Comparison of ENCODE assay signal across 8 cellular contexts in the genomic region with DNA sequence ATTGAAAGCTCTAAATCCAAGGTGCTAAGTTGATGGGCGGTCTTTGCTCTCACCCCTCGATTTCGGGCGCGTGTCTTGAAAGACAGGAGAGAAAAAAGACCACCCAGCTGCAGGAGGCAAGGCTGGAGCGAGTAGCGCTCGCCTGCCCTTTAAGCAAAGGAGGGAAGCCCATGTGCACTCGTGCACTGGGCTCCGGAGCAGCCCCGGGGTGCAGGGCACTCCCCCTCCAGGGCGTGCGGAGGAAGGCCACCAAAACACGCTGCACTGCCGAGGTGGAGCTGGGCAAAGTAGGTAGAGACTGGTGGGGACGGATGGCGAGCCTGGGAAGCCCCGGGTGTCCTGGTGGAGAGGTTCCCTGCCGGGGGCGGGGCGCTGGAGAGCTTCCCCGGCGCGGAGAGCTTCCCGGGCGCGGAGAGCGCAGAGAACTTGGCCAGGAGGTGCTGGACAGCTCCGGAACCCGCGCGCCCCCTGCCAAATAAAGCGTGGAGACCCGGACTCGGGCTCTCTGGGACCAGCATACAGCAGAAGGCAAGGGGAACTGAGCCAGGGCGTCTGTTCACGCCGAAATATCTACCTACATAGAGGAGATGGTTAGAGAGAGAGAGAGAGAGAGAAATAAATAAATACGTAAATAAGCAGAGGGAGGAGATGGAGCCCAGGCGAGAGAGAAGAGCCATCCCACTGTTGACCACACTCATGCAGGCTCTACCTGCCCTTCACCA. TPM values are rescaled to one million over a fixed set of nuclear protein-coding genes. Genes with fewer than 3 reads are reported as not detected.
A peak's percentile ranks its signal among the peaks of the same experiment; 100 is the strongest.
DNase-seq lines count a peak whose midpoint lies in the region; ATAC-seq and TF ChIP-seq lines count a peak whose summit lies in the region.

No MANE protein-coding gene starts in this region.

- H3K4me3 Mint-ChIP-seq in activated naive CD8-positive, alpha-beta T cell, result peak overlapping the region; percentile 99

- H3K4me3 ChIP-seq in OCI-LY1 (ENCODE audit: low read depth, low read length, poor library complexity, severe bottlenecking), result peak overlapping the region; percentile 66
- H3K4me3 ChIP-seq in heart left ventricle, result peak overlapping the region; percentile 19 to 63 (median 52)
- peak overlapping the region; percentile 34 to 41 for H3K4me3 ChIP-seq in prostate gland

- H3K27me3 ChIP-seq in OCI-LY1 (ENCODE audit: insufficient read depth, low read length), result no peaks in the 10 kb centered on the region
- H3K27me3 ChIP-seq in heart left ventricle, result peaks cover 0 to 69% (median 33%) of the 10 kb centered on the region in 9 donors
- no peaks in the 10 kb centered on the region for H3K27me3 ChIP-seq in prostate gland (replicated peaks; ENCODE audit: insufficient read depth)

- H3K4me1 Mint-ChIP-seq in activated naive CD8-positive, alpha-beta T cell (ENCODE audit: low read depth), result peaks cover 32% of the 10 kb centered on the region

- 1 to 3% (median 2%) methylated on average over 36 to 40 of the region's 40 CpGs for WGBS in heart left ventricle, 4 donors
- 1% methylated on average over 40 of the region's 40 CpGs for WGBS in prostate gland

- no peak overlapping the region for H2AFZ ChIP-seq in OCI-LY1 (ENCODE audit: low read length)

- peaks cover 12% of the 10 kb centered on the region for H3K36me3 Mint-ChIP-seq in activated naive CD8-positive, alpha-beta T cell

- TF ChIP-seq CTCF in OCI-LY1 (IDR thresholded peaks at IDR 0.05; ENCODE audit: low read length) (peak; percentile 15; the same call in 1 of the 2 replicates), heart left ventricle (IDR thresholded peaks at IDR 0.05) (peak in 1 of 12 donors; percentile 4), prostate gland (IDR thresholded peaks at IDR 0.05) (no peak)

- no peaks in the 10 kb centered on the region for H3K27me3 Mint-ChIP-seq in activated naive CD8-positive, alpha-beta T cell

- no peaks in the 10 kb centered on the region for H3K36me3 ChIP-seq in OCI-LY1 (ENCODE audit: insufficient read depth, low read length)
- H3K36me3 ChIP-seq in heart left ventricle, result no peaks in the 10 kb centered on the region
- H3K36me3 ChIP-seq in prostate gland, result no peaks in the 10 kb centered on the region

- intact Hi-C loops in heart left ventricle (cut with DNase I) (no loop called here), prostate gland (cut with DNase I) (no loop called here)

- H3K4me1 ChIP-seq in OCI-LY1 (ENCODE audit: insufficient read depth, low read length, severe bottlenecking) (peaks cover 23% of the 10 kb centered on the region), heart left ventricle (peaks cover 0 to 24% (median 13%) of the 10 kb centered on the region in 12 donors), prostate gland (replicated peaks) (no peaks in the 10 kb centered on the region)

- H3K9ac ChIP-seq in OCI-LY1 (ENCODE audit: low read length), result peak overlapping the region; percentile 64; the same call in 1 of the 2 replicates

- H3K27ac Mint-ChIP-seq in activated naive CD8-positive, alpha-beta T cell, result peak overlapping the region; percentile 77

- peaks cover 31% of the 10 kb centered on the region for H3K9me3 Mint-ChIP-seq in activated naive CD8-positive, alpha-beta T cell (ENCODE audit: low read depth)

- no peaks in the 10 kb centered on the region for H4K20me1 ChIP-seq in OCI-LY1 (ENCODE audit: insufficient read depth, low read length)

- DNase-seq in DMS 273 treated with DMSO at 0.1 percent for 48 hours (lab: John Stamatoyannopoulos, UW) (peak; percentile 55), heart left ventricle (peak in 1 of 5 donors; percentile 64), prostate gland (ENCODE audit: low spot score) (no peak), kidney glomerular epithelial cell (lab: John Stamatoyannopoulos, UW) (no peak)

- no peaks in the 10 kb centered on the region for H3K9me2 ChIP-seq in OCI-LY1 (ENCODE audit: low read depth, low read length)

- no peaks in the 10 kb centered on the region for H3F3A ChIP-seq in OCI-LY1 (ENCODE audit: insufficient read depth, low read length)

- H3K27ac ChIP-seq in OCI-LY1 (ENCODE audit: low read depth, low read length, poor library complexity, severe bottlenecking) (no peak overlapping the region), heart left ventricle (no peak overlapping the region), prostate gland (no peak overlapping the region)

- TF ChIP-seq POLR2A in heart left ventricle (IDR thresholded peaks at IDR 0.05) (no peak), prostate gland (IDR thresholded peaks at IDR 0.05) (no peak)

- peak; percentile 33 for ATAC-seq in HG02588 (IDR thresholded peaks at IDR 0.05; ENCODE audit: unreplicated experiment)
- ATAC-seq in heart left ventricle, result peak in 3 of 4 donors; percentile 52 to 74 (median 58)
- no peak for ATAC-seq in HG03469 (IDR thresholded peaks at IDR 0.05; ENCODE audit: unreplicated experiment)

- H3K9me3 ChIP-seq in OCI-LY1 (ENCODE audit: low read length) (peaks cover 11% of the 10 kb centered on the region; the same call in 1 of the 2 replicates), heart left ventricle (peaks cover 0 to 29% (median 6%) of the 10 kb centered on the region in 12 donors), prostate gland (no peaks in the 10 kb centered on the region)

- H3K4me2 ChIP-seq in OCI-LY1 (ENCODE audit: low read length), result peak overlapping the region; percentile 65

- H3K79me2 ChIP-seq in OCI-LY1 (ENCODE audit: insufficient read depth, low read length), result peaks cover 11% of the 10 kb centered on the region

RNA-seq across cellular contexts. Expression of gene NELL2, which starts 0.6 kb away (rescaled TPM):
- 1 to 10 TPM in 4 of 9 donors, under 1 TPM in 3, not detected in 2; 0.30 to 1.8 (median 1.2) TPM for total RNA-seq in heart left ventricle
- under 1 TPM in 1 of 2 donors, not detected in 1; 0.04 TPM for polyA plus RNA-seq in heart left ventricle
- total RNA-seq in prostate gland, result 1 to 10 TPM; 5.8 to 7.2 TPM
